In the genomic region with DNA sequence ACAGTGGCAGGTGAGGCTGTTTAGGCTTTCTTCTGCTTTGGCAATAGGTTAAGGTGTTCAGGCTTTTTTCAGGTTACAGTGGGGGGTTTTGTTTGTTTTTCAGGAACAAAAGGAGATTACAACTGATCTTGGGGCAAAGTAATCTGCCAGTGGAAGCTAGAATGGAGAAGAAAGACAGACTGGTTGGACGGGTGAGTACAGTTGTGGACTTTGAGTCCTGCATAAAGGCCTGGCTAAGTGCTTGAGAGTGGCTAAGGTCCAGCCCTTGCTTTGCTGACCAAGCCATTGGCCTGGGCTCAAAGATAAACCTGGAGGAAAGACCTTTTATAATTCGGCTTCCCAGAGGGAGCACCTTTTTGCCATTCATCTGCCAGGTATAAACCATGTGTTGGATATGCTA, we compare ENCODE assay signal across 29 cellular contexts.
DNase-seq lines count a peak whose midpoint lies in the region; ATAC-seq, FAIRE-seq and TF ChIP-seq lines count a peak whose summit lies in the region.
"Had no signal": no experiment of that assay in that cellular context is flagged by ENCODE, and none has a peak within 500 bp of the region (broad histone marks: within the 10 kb centered on the region; RNA-seq: fewer than 3 reads in every experiment).

No MANE protein-coding gene starts in this region.

- H3K27me3 ChIP-seq in pancreas: no peaks in the 10 kb centered on the region
- H3K27me3 ChIP-seq: esophagus muscularis mucosa, suprapubic skin, uterus had no signal

- DNase-seq in NCI-H69 (lab: John Stamatoyannopoulos, UW) (peak; percentile 31), immature natural killer cell (no peak), pancreas (peak in 4 of 6 donors; percentile 50 to 77 (median 62)), left cardiac atrium (no peak), pons (ENCODE audit: low spot score) (no peak), putamen (ENCODE audit: low spot score) (no peak)
- DNase-seq in activated CD4-positive, alpha-beta T cell treated with anti-CD3 and anti-CD28 coated beads for 1 hour: no peak
- DNase-seq: activated CD4-positive, alpha-beta T cell treated with anti-CD3 and anti-CD28 coated beads, Interleukin-2, amount 10 ng/mL, durations not matched to agents 7 days and 5 days; activated CD8-positive, alpha-beta memory T cell treated with anti-CD3 and anti-CD28 coated beads, Interleukin-2, amount 10 ng/mL, durations not matched to agents 7 days and 5 days; activated naive CD8-positive, alpha-beta T cell treated with anti-CD3 and anti-CD28 coated beads, Interleukin-2, amount 10 ng/mL, durations not matched to agents 7 days and 5 days; effector memory CD4-positive, alpha-beta T cell; GF-D8; hypothalamus; IMR-90; lower lobe of right lung; NCI-H1092 treated with DMSO at 0.1 percent for 48 hours; NCI-H2029; NCI-H2227 treated with DMSO at 0.1 percent for 48 hours; NCI-H774; SK-N-SH; T-helper 2 cell; uterus had no signal

- H3K27me3 Mint-ChIP-seq in immature natural killer cell (ENCODE audit: low read depth in 3 of 3): peaks cover 0 to 3% (median 0%) of the 10 kb centered on the region in 3 donors
- H3K27me3 Mint-ChIP-seq: activated CD4-positive, alpha-beta T cell treated with anti-CD3 and anti-CD28 coated beads, Interleukin-2, amount 10 ng/mL, durations not matched to agents 7 days and 5 days; activated CD8-positive, alpha-beta memory T cell treated with anti-CD3 and anti-CD28 coated beads, Interleukin-2, amount 10 ng/mL, durations not matched to agents 7 days and 5 days; activated naive CD8-positive, alpha-beta T cell treated with anti-CD3 and anti-CD28 coated beads, Interleukin-2, amount 10 ng/mL, durations not matched to agents 7 days and 5 days; stimulated activated memory B cell treated with anti-CD40 and anti-IgM and Interleukin-4, amounts not matched to agents 10 μg/mL and 1 μg/mL and 100 μg/mL, for 72 hours had no signal

- no peaks in the 10 kb centered on the region for H3K9me3 ChIP-seq in pancreas
- H3K9me3 ChIP-seq: esophagus muscularis mucosa, lower lobe of right lung, SK-N-SH, suprapubic skin, uterus had no signal

- peaks cover 46 to 72% (median 47%) of the 10 kb centered on the region in 3 donors for H3K36me3 Mint-ChIP-seq in immature natural killer cell

- H3K9me3 Mint-ChIP-seq in immature natural killer cell: no peaks in the 10 kb centered on the region
- H3K9me3 Mint-ChIP-seq: activated CD4-positive, alpha-beta T cell treated with anti-CD3 and anti-CD28 coated beads, Interleukin-2, amount 10 ng/mL, durations not matched to agents 7 days and 5 days; activated naive CD8-positive, alpha-beta T cell treated with anti-CD3 and anti-CD28 coated beads, Interleukin-2, amount 10 ng/mL, durations not matched to agents 7 days and 5 days; stimulated activated memory B cell treated with anti-CD40 and anti-IgM and Interleukin-4, amounts not matched to agents 10 μg/mL and 1 μg/mL and 100 μg/mL, for 72 hours had no signal

- H3K36me3 ChIP-seq in pancreas: peaks cover 0 to 52% (median 17%) of the 10 kb centered on the region in 3 donors
- H3K36me3 ChIP-seq: uterus had no signal

- TF ChIP-seq CTCF in C4-2B (conservative IDR thresholded peaks at IDR 0.05) (no peak), pancreas (IDR thresholded peaks at IDR 0.05) (no peak)

- peaks cover 15 to 19% (median 16%) of the 10 kb centered on the region in 3 donors for H3K4me1 ChIP-seq in pancreas
- H3K4me1 ChIP-seq: esophagus muscularis mucosa, lower lobe of right lung, uterus had no signal

- no peak overlapping the region for H3K4me3 ChIP-seq in pancreas
- H3K4me3 ChIP-seq: esophagus muscularis mucosa, lower lobe of right lung, skin epidermis, suprapubic skin, uterus had no signal

- ATAC-seq in pancreas: peak; percentile 93 to 97 (median 96)
- ATAC-seq in left cardiac atrium: no peak
- ATAC-seq: activated CD8-positive, alpha-beta memory T cell treated with anti-CD3 and anti-CD28 coated beads, Interleukin-2, amount 10 ng/mL, durations not matched to agents 7 days and 5 days; stimulated activated memory B cell treated with anti-CD40 and anti-IgM and Interleukin-4, amounts not matched to agents 10 μg/mL and 1 μg/mL and 100 μg/mL, for 72 hours had no signal

- whole genome bisulfite sequencing in pancreas, 2 donors: 17 to 23% methylated on average over 2 of the region's 2 CpGs

- no peak overlapping the region for H3K4me3 Mint-ChIP-seq in immature natural killer cell
- H3K4me3 Mint-ChIP-seq: activated CD4-positive, alpha-beta T cell treated with anti-CD3 and anti-CD28 coated beads, Interleukin-2, amount 10 ng/mL, durations not matched to agents 7 days and 5 days; activated CD8-positive, alpha-beta memory T cell treated with anti-CD3 and anti-CD28 coated beads, Interleukin-2, amount 10 ng/mL, durations not matched to agents 7 days and 5 days; activated naive CD8-positive, alpha-beta T cell treated with anti-CD3 and anti-CD28 coated beads, Interleukin-2, amount 10 ng/mL, durations not matched to agents 7 days and 5 days; stimulated activated memory B cell treated with anti-CD40 and anti-IgM and Interleukin-4, amounts not matched to agents 10 μg/mL and 1 μg/mL and 100 μg/mL, for 72 hours had no signal

- H3K27ac ChIP-seq in C4-2B: peak overlapping the region; percentile 96
- H3K27ac ChIP-seq in pancreas: peak overlapping the region in 3 of 4 donors; percentile 48 to 73 (median 66)
- H3K27ac ChIP-seq: esophagus muscularis mucosa, lower lobe of right lung, RWPE1, skin epidermis, suprapubic skin, uterus had no signal

- intact Hi-C loops in pancreas (cut with DNase I): no loop called here
- intact Hi-C loops in left cardiac atrium (cut with DNase I): no loop called here

- FAIRE-seq in pancreas (lab: Jason Lieb, UNC): no peak
- FAIRE-seq: frontal cortex had no signal

- peaks cover 17 to 22% of the 10 kb centered on the region in 2 donors for H3K4me1 Mint-ChIP-seq in immature natural killer cell
- H3K4me1 Mint-ChIP-seq: activated CD4-positive, alpha-beta T cell treated with anti-CD3 and anti-CD28 coated beads, Interleukin-2, amount 10 ng/mL, durations not matched to agents 7 days and 5 days; activated CD8-positive, alpha-beta memory T cell treated with anti-CD3 and anti-CD28 coated beads, Interleukin-2, amount 10 ng/mL, durations not matched to agents 7 days and 5 days; activated naive CD8-positive, alpha-beta T cell treated with anti-CD3 and anti-CD28 coated beads, Interleukin-2, amount 10 ng/mL, durations not matched to agents 7 days and 5 days had no signal

- H3K27ac Mint-ChIP-seq in immature natural killer cell: peak overlapping the region; percentile 6 to 71 (median 52)
- H3K27ac Mint-ChIP-seq: activated CD4-positive, alpha-beta T cell treated with anti-CD3 and anti-CD28 coated beads, Interleukin-2, amount 10 ng/mL, durations not matched to agents 7 days and 5 days; activated CD8-positive, alpha-beta memory T cell treated with anti-CD3 and anti-CD28 coated beads, Interleukin-2, amount 10 ng/mL, durations not matched to agents 7 days and 5 days; activated naive CD8-positive, alpha-beta T cell treated with anti-CD3 and anti-CD28 coated beads, Interleukin-2, amount 10 ng/mL, durations not matched to agents 7 days and 5 days; stimulated activated memory B cell treated with anti-CD40 and anti-IgM and Interleukin-4, amounts not matched to agents 10 μg/mL and 1 μg/mL and 100 μg/mL, for 72 hours had no signal

Comparison
In these comparisons a context has a peak if more than half of its experiments do, and no peak if none do; other contexts are left out.
1. DNase-seq: peak in NCI-H69 (single experiment) and pancreas (4 of 6); none in immature natural killer cell (0 of 3), left cardiac atrium (single experiment), activated CD4-positive, alpha-beta T cell treated with anti-CD3 and anti-CD28 coated beads for 1 hour (single experiment), pons (single experiment) and putamen (single experiment).
2. ATAC-seq: peak in pancreas (4 of 4); none in left cardiac atrium (0 of 2).